15 cellular contexts compared by ENCODE assay signal in the genomic region with DNA sequence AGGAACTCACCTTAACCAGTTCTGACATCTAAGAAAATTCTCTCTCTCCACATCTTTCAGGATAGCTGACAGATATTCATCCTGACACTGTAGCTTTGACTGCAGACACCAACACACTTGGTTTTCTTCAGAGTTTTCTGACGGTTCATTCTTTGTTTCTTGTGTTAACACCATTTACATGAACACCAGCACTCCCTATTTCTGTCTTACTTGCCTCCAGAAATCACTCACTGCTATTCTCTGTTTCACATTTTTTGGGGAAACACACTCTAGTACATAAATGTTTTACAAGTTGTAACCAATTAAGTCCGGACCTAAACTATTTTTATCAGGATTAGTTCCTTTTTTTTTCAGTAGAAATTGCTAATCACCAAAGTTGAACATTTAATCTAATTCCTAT. TPM values are rescaled to one million over a fixed set of nuclear protein-coding genes. Genes with fewer than 3 reads are reported as not detected.
DNase-seq lines count a peak whose midpoint lies in the region; ATAC-seq, FAIRE-seq and TF ChIP-seq lines count a peak whose summit lies in the region.
"Had no signal": no experiment of that assay in that cellular context is flagged by ENCODE, and none has a peak within 500 bp of the region (broad histone marks: within the 10 kb centered on the region; RNA-seq: fewer than 3 reads in every experiment).

No MANE protein-coding gene starts in this region.

- no peaks in the 10 kb centered on the region for H3K9me3 ChIP-seq in GM12878 (replicated peaks; ENCODE audit: control insufficient read depth, insufficient read depth, low read length)
- H3K9me3 ChIP-seq in neural progenitor cell (ENCODE audit: low read depth) = no peaks in the 10 kb centered on the region
- H3K9me3 ChIP-seq: stomach had no signal

- 0% methylated on average over 2 of the region's 2 CpGs for WGBS in GM12878 (ENCODE audit: insufficient coverage, insufficient replicate concordance, low lambda C conversion rate, missing lambda C conversion rate)

- H3F3A ChIP-seq in neural progenitor cell (ENCODE audit: low read depth) = no peaks in the 10 kb centered on the region

- peaks cover 32% of the 10 kb centered on the region for H3K36me3 Mint-ChIP-seq in neural progenitor cell

- in situ Hi-C loops in GM12878 (cut with MboI) = no loop called here

- no peak for TF ChIP-seq POLR2A in GM12878 (IDR thresholded peaks at IDR 0.05; ENCODE audit: low read depth, low read length)

- no peaks in the 10 kb centered on the region for H4K20me1 ChIP-seq in GM12878 (ENCODE audit: control insufficient read depth, insufficient read depth)
- H4K20me1 ChIP-seq in neural progenitor cell (ENCODE audit: low read depth) = no peaks in the 10 kb centered on the region

- peak; percentile 99 for FAIRE-seq in GM12878 (lab: Jason Lieb, UNC)

- ATAC-seq in GM18867 (IDR thresholded peaks at IDR 0.05; ENCODE audit: unreplicated experiment) (peak; percentile 80), GM21390 (IDR thresholded peaks at IDR 0.05; ENCODE audit: unreplicated experiment) (peak; percentile 84), HG02981 (IDR thresholded peaks at IDR 0.05; ENCODE audit: unreplicated experiment) (peak; percentile 84), GM12878 (peak; percentile 82)

- RAD21 ChIA-PET in GM12878 (lab: Charles Lee; ENCODE audit: unreplicated experiment) = interaction anchor here (0.7 to 1.8 kb wide), 9 partner anchors 13 to 190 kb away, joined by 3 to 7 read pairs (median 4); a partner anchor contains a TSS

- CTCF ChIA-PET in GM12878 (lab: Yijun Ruan, JAX) = interaction anchor here (1.0 to 2.2 kb wide), 4 partner anchors 59 to 277 kb away, joined by 3 to 6 read pairs (median 3); no protein-coding TSS in a partner anchor

- SMC1A ChIA-PET in GM12878 (lab: Charles Lee; ENCODE audit: uncharacterized antibody, unreplicated experiment) = interaction anchor here (0.7 to 3.5 kb wide), 16 partner anchors 8 to 121 kb away, joined by 3 to 21 read pairs (median 4); a partner anchor contains a TSS

- H3K4me3 ChIP-seq in GM12878 (peak overlapping the region; percentile 8; the same call in 1 of the 2 replicates), neural progenitor cell (no peak overlapping the region)
- H3K4me3 ChIP-seq: stomach had no signal

- H3K4me2 ChIP-seq in GM12878 (ENCODE audit: control insufficient read depth, insufficient read depth) (peak overlapping the region; percentile 85), neural progenitor cell (no peak overlapping the region)

- no peaks in the 10 kb centered on the region for H3K9me3 Mint-ChIP-seq in neural progenitor cell

- no peaks in the 10 kb centered on the region for H3K27me3 Mint-ChIP-seq in neural progenitor cell (ENCODE audit: insufficient read depth, low read depth)

- TF ChIP-seq CTCF in GM12878 (IDR thresholded peaks at IDR 0.05 in 2 of 3, conservative IDR thresholded peaks at IDR 0.05 in 1 of 3; ENCODE audit: control insufficient read depth in 2 of 3, extremely low read depth in 1 of 3, insufficient read depth in 1 of 3, low read depth in 3 of 3, low read length in 3 of 3) (no peak), neural progenitor cell (IDR thresholded peaks at IDR 0.05) (no peak)

- POLR2A ChIA-PET in GM12878 (lab: Charles Lee) = interaction anchor here (0.5 to 1.5 kb wide), 7 partner anchors 11 to 106 kb away, joined by 3 to 8 read pairs (median 3); a partner anchor contains a TSS

- H3K36me3 ChIP-seq in GM12878 (ENCODE audit: control insufficient read depth in 2 of 2, insufficient read depth in 2 of 2, low read length in 1 of 2) = peaks cover 0 to 20% of the 10 kb centered on the region in 2 experiments; a peak in 2 of 4 replicates
- peaks cover 26% of the 10 kb centered on the region for H3K36me3 ChIP-seq in neural progenitor cell

- peak; percentile 57 to 77; a peak in 3 of 4 replicates for TF ChIP-seq EP300 in GM12878 (IDR thresholded peaks at IDR 0.05; ENCODE audit: borderline replicate concordance in 1 of 2, control insufficient read depth in 1 of 2, low read depth in 2 of 2, low read length in 2 of 2)

- no peak overlapping the region for H3K4me3 Mint-ChIP-seq in neural progenitor cell

- peak overlapping the region; percentile 46 for H3K27ac ChIP-seq in GM12878 (ENCODE audit: control insufficient read depth, insufficient read depth)
- no peak overlapping the region for H3K27ac ChIP-seq in neural progenitor cell
- H3K27ac ChIP-seq: C4-2B, stomach had no signal

- H3K27me3 ChIP-seq in GM12878 (replicated peaks in 1 of 2; ENCODE audit: control insufficient read depth in 2 of 2, insufficient read depth in 2 of 2, low read length in 1 of 2) = no peaks in the 10 kb centered on the region
- H3K27me3 ChIP-seq in neural progenitor cell = no peaks in the 10 kb centered on the region
- H3K27me3 ChIP-seq: stomach had no signal

- no peak overlapping the region for H3K27ac Mint-ChIP-seq in neural progenitor cell

- H3K9ac ChIP-seq in GM12878 (ENCODE audit: control insufficient read depth, insufficient read depth, low read length) (no peak overlapping the region), neural progenitor cell (no peak overlapping the region)

- DNase-seq in GM12878 (ENCODE audit: low read depth, low spot score) = peak; percentile 77
- no peak for DNase-seq in amygdala (lab: John Stamatoyannopoulos, UW)
- no peak for DNase-seq in NOMO-1 (lab: John Stamatoyannopoulos, UW; ENCODE audit: unreplicated experiment in 2 of 2)
- DNase-seq in neural progenitor cell (ENCODE audit: low spot score) = no peak
- no peak for DNase-seq in NCI-H1436 (lab: John Stamatoyannopoulos, UW)
- DNase-seq: amniotic stem cell, dermis blood vessel endothelial cell, H7, NCI-H1048, NCI-H526 had no signal

- intact Hi-C loops in GM12878 (cut with micrococcal nuclease; ENCODE audit: unreplicated experiment) = loop anchor here (1.0 kb wide), 1 partner anchor 81 kb away; no protein-coding TSS in a partner anchor

- H3K4me1 ChIP-seq in GM12878 (ENCODE audit: control insufficient read depth, insufficient read depth, low read length) (peaks cover 11% of the 10 kb centered on the region), neural progenitor cell (no peaks in the 10 kb centered on the region)
- H3K4me1 ChIP-seq: stomach had no signal

- H3K4me1 Mint-ChIP-seq in neural progenitor cell = no peaks in the 10 kb centered on the region

- no TSS peak for BruUV-seq in GM12878 (replicated peaks; lab: Mats Ljungman, UMichigan)

- no peak for TF ChIP-seq RAD21 in GM12878 (IDR thresholded peaks at IDR 0.05; ENCODE audit: insufficient read depth, low read depth, low read length)

- H2AFZ ChIP-seq in GM12878 (ENCODE audit: control insufficient read depth, low read depth, low read length) (no peak overlapping the region; the same call in 1 of the 2 replicates), neural progenitor cell (replicated peaks) (no peak overlapping the region)

- H3K79me2 ChIP-seq in GM12878 (ENCODE audit: control insufficient read depth, insufficient read depth, low read length) = no peaks in the 10 kb centered on the region; the same call in 1 of the 2 replicates
- peaks cover 11% of the 10 kb centered on the region for H3K79me2 ChIP-seq in neural progenitor cell (ENCODE audit: low read depth)

TF ChIP-seq in GM12878, 131 proteins besides CTCF, POLR2A, EP300 and RAD21 (continues in another document):
- TF ChIP-seq MTA2 (IDR thresholded peaks at IDR 0.05; ENCODE audit: low read depth) = peak; percentile 93
- TF ChIP-seq NBN (IDR thresholded peaks at IDR 0.05) = peak; percentile 76; the same call in 1 of the 2 replicates
- peak; percentile 46; the same call in 1 of the 2 replicates for TF ChIP-seq ATF7 (IDR thresholded peaks at IDR 0.05; ENCODE audit: low read depth)

RNA-seq across cellular contexts. Expression of a gene that starts 15.4 kb away (rescaled TPM):
- 107 and 114 TPM in 2 replicates for total RNA-seq in GM12878 (2013; cell fraction: nucleolus; rRNA removed)
- total RNA-seq in GM12878 (2014; rRNA removed) (17.8 and 20.2 TPM in 2 replicates), GM12878 (2014; rRNA removed; fragmentation: Illumina TruSeq; extraction: Trizol) (21.7 and 21.9 TPM in 2 replicates), GM12878 (2021) (13.4 and 17.3 TPM in 2 replicates), neural progenitor cell (ENCODE audit: low replicate concordance) (30.9 and 33.2 TPM in 2 replicates)
- polyA plus RNA-seq in GM12878 (2011; ENCODE audit: low read depth) = 12.8 TPM
- polyA plus RNA-seq in GM12878 (2011; rRNA removed) (25.2 and 37.2 TPM in 2 replicates), GM12878 (2014; fragmentation: Illumina TruSeq; extraction: Trizol) (18.1 and 20.0 TPM in 2 replicates), GM12878 (2014; fragmentation: Nextera tagmentation; extraction: Ambion mirVana) (1 to 10 TPM; 7.1 to 8.6 TPM), GM12878 (2014; rRNA removed) (15.7 and 22.1 TPM in 2 replicates), GM12878 (2016; fragmentation: Nextera tagmentation; extraction: Ambion mirVana) (10 to 100 TPM in 1 of 2 experiments, 1 to 10 TPM in 1; 9.0 to 10.9 TPM)
- polyA plus RNA-seq in GM12878 (2011; cell fraction: cytosol; rRNA removed) = 11.8 and 12.8 TPM in 2 replicates
- 19.5 and 23.1 TPM in 2 replicates for polyA plus RNA-seq in GM12878 (2011; cell fraction: nucleus; rRNA removed)
- 13.8 and 14.1 TPM in 2 replicates for polyA plus RNA-seq in GM12878 (2012)
- polyA minus RNA-seq in GM12878 (2011; rRNA and poly(A)+ RNA removed) = 33.4 and 35.4 TPM in 2 replicates
- polyA minus RNA-seq in GM12878 (2011; cell fraction: cytosol; rRNA and poly(A)+ RNA removed) = 18.3 and 19.8 TPM in 2 replicates
- polyA minus RNA-seq in GM12878 (2011; cell fraction: nucleus; rRNA and poly(A)+ RNA removed) = 16.2 and 25.4 TPM in 2 replicates

RNA-seq across cellular contexts. Expression of a gene that starts 26.1 kb away (rescaled TPM):
- not detected in 2 replicates for total RNA-seq in GM12878 (2013; cell fraction: nucleolus; rRNA removed)
- total RNA-seq in GM12878 (2014; rRNA removed) (not detected in 2 replicates), GM12878 (2014; rRNA removed; fragmentation: Illumina TruSeq; extraction: Trizol) (not detected in 2 replicates), GM12878 (2021) (0.58 TPM in 1 of 2 replicates, not detected in the other), neural progenitor cell (ENCODE audit: low replicate concordance) (1.1 TPM in 1 of 2 replicates, not detected in the other)
- polyA plus RNA-seq in GM12878 (2011; ENCODE audit: low read depth) = not detected
- polyA plus RNA-seq in GM12878 (2011; rRNA removed) (0.22 and 0.49 TPM in 2 replicates), GM12878 (2014; fragmentation: Illumina TruSeq; extraction: Trizol) (not detected in 2 replicates), GM12878 (2014; fragmentation: Nextera tagmentation; extraction: Ambion mirVana) (under 1 TPM in 1 of 2 experiments, not detected in 1; 0.31 TPM), GM12878 (2014; rRNA removed) (not detected in 2 replicates), GM12878 (2016; fragmentation: Nextera tagmentation; extraction: Ambion mirVana) (under 1 TPM in 1 of 2 experiments, not detected in 1; 0.37 TPM)
- not detected in 2 replicates for polyA plus RNA-seq in GM12878 (2011; cell fraction: cytosol; rRNA removed)
- not detected in 2 replicates for polyA plus RNA-seq in GM12878 (2011; cell fraction: nucleus; rRNA removed)
- not detected in 2 replicates for polyA plus RNA-seq in GM12878 (2012)
- polyA minus RNA-seq in GM12878 (2011; rRNA and poly(A)+ RNA removed) = not detected in 2 replicates
- not detected in 2 replicates for polyA minus RNA-seq in GM12878 (2011; cell fraction: cytosol; rRNA and poly(A)+ RNA removed)
- not detected in 2 replicates for polyA minus RNA-seq in GM12878 (2011; cell fraction: nucleus; rRNA and poly(A)+ RNA removed)
- total RNA-seq: dermis blood vessel endothelial cell, stomach had no signal
- polyA plus RNA-seq: stomach had no signal
